Comparison of ENCODE assay signal across 11 cellular contexts in genomic region chr1:148354909-148355308, GRCh38.
"Had no signal": no experiment of that assay in that cellular context is flagged by ENCODE, and none has a peak within 500 bp of the region (broad histone marks: within the 10 kb centered on the region; RNA-seq: fewer than 3 reads in every experiment).

No MANE protein-coding gene starts in this region.

- ATAC-seq: heart left ventricle; sciatic nerve; stimulated activated naive B cell treated with anti-CD40 and anti-IgM and Interleukin-4, amounts not matched to agents 10 μg/mL and 1 μg/mL and 100 μg/mL, for 72 hours had no signal

- H3K27ac ChIP-seq: coronary artery, heart left ventricle, thyroid gland had no signal

- H3K36me3 ChIP-seq: heart left ventricle, thyroid gland had no signal

- H3K4me1 ChIP-seq: thyroid gland had no signal

- FAIRE-seq: frontal cortex had no signal

- DNase-seq: activated CD4-positive, CD25-positive, alpha-beta regulatory T cell treated with anti-CD3 and anti-CD28 coated beads, Interleukin-2, amount 50 U/mL, for 72 hours; activated naive CD8-positive, alpha-beta T cell treated with anti-CD3 and anti-CD28 coated beads for 36 hours; amygdala; effector CD4-positive, alpha-beta T cell; heart left ventricle; immature natural killer cell; stimulated activated naive B cell treated with anti-CD40 and anti-IgM and Interleukin-4, amounts not matched to agents 10 μg/mL and 1 μg/mL and 100 μg/mL, for 72 hours; thyroid gland had no signal

- H3K4me3 ChIP-seq: coronary artery, thyroid gland had no signal

- H3K9me3 ChIP-seq: heart left ventricle, thyroid gland had no signal
